Comparison of ENCODE assay signal across 8 cellular contexts in genomic region chr4:101347557-101348366, GRCh38. TPM values are rescaled to one million over a fixed set of nuclear protein-coding genes. Genes with fewer than 3 reads are reported as not detected.
DNase-seq lines count a peak whose midpoint lies in the region; ATAC-seq, FAIRE-seq and TF ChIP-seq lines count a peak whose summit lies in the region.

No MANE protein-coding gene starts in this region.

- H3K4ac ChIP-seq in trophoblast cell (ENCODE audit: low read depth, low read length) = no peak overlapping the region

- peak overlapping the region; percentile 81 for H3K27ac ChIP-seq in SU-DHL-6 (ENCODE audit: low read depth, low read length)
- peak overlapping the region; percentile 60 for H3K27ac ChIP-seq in trophoblast cell (ENCODE audit: low read depth, low read length)
- H3K27ac ChIP-seq in transverse colon = peak overlapping the region; percentile 97 to 99 (median 98)

- no peak for TF ChIP-seq EP300 in transverse colon (IDR thresholded peaks at IDR 0.05; ENCODE audit: low read depth)

- H3K9me2 ChIP-seq in SU-DHL-6 (replicated peaks; ENCODE audit: insufficient read depth, low read length) = no peaks in the 10 kb centered on the region

- H3K18ac ChIP-seq in trophoblast cell (ENCODE audit: low read length) = peak overlapping the region; percentile 43

- in situ Hi-C loops in transverse colon (cut with MboI; ENCODE audit: low pct_ligation_motif_present in 1 of 4, low pct_unique_long_range_greater_than_20kb in 1 of 4, low sequenced_read_pairs in 3 of 4) = loop anchor here in 1 of 4 donors (10.0 kb wide), 1 partner anchor 143 kb away; no protein-coding TSS in a partner anchor

- H3K79me2 ChIP-seq in SU-DHL-6 (ENCODE audit: insufficient read depth, low read length) = 0 out of 2 replicates have a peak, but pooled peaks cover 8% of the 10 kb centered on the region
- peaks cover 8% of the 10 kb centered on the region for H3K79me2 ChIP-seq in trophoblast cell (ENCODE audit: control insufficient read depth, insufficient read depth, low read length, poor library complexity)

- H4K91ac ChIP-seq in trophoblast cell (ENCODE audit: low read depth, low read length) = peak overlapping the region; percentile 31

- H2BK5ac ChIP-seq in trophoblast cell (ENCODE audit: low read depth, low read length, poor library complexity) = peak overlapping the region; percentile 1

- peak; percentile 92 for FAIRE-seq in GM12891 (lab: Jason Lieb, UNC)

- no peak overlapping the region for H2BK120ac ChIP-seq in trophoblast cell (ENCODE audit: insufficient read depth, low read length, poor library complexity)

- ATAC-seq in HG02798 (IDR thresholded peaks at IDR 0.05; ENCODE audit: poor library complexity, unreplicated experiment) = peak; percentile 83

- TF ChIP-seq CTCF in SU-DHL-6 (IDR thresholded peaks at IDR 0.05; ENCODE audit: insufficient read depth, low read length, poor library complexity, severe bottlenecking) (no peak), transverse colon (IDR thresholded peaks at IDR 0.05) (peak in 2 of 5 experiments; percentile 33 to 35)

- peaks cover 14% of the 10 kb centered on the region for H3K79me1 ChIP-seq in trophoblast cell (ENCODE audit: low read length)

- no peak overlapping the region for H2AK5ac ChIP-seq in trophoblast cell (ENCODE audit: low read length)

- H3K4me2 ChIP-seq in SU-DHL-6 (ENCODE audit: low read depth, low read length, poor library complexity, severe bottlenecking) = peak overlapping the region; percentile 63
- H3K4me2 ChIP-seq in trophoblast cell (ENCODE audit: low read length) = peak overlapping the region; percentile 96

- intact Hi-C loops in cardiac septum (cut with DNase I) = loop anchor here (2.0 to 5.0 kb wide), 3 partner anchors 55 to 175 kb away; no protein-coding TSS in a partner anchor
- intact Hi-C loops in transverse colon (cut with DNase I; ENCODE audit: low total_unique reads) = loop anchor here (5.0 kb wide), 1 partner anchor 155 kb away; no protein-coding TSS in a partner anchor

- H4K12ac ChIP-seq in trophoblast cell (ENCODE audit: low read depth, low read length) = no peak overlapping the region

- H3K9ac ChIP-seq in SU-DHL-6 (ENCODE audit: low read length) (peak overlapping the region; percentile 67), adipocyte (ENCODE audit: low read length) (peak overlapping the region; percentile 94), trophoblast cell (ENCODE audit: low read length) (peak overlapping the region; percentile 82)

- no peaks in the 10 kb centered on the region for H4K20me1 ChIP-seq in SU-DHL-6 (ENCODE audit: low read depth, low read length)

- peak overlapping the region; percentile 18 for H4K8ac ChIP-seq in trophoblast cell (ENCODE audit: low read depth, low read length)

- no peaks in the 10 kb centered on the region for H3K9me3 ChIP-seq in SU-DHL-6 (ENCODE audit: insufficient read depth, low read length)
- H3K9me3 ChIP-seq in adipocyte (ENCODE audit: control insufficient read depth, low read length) = no peaks in the 10 kb centered on the region
- H3K9me3 ChIP-seq in trophoblast cell (ENCODE audit: insufficient read depth, low read depth, low read length) = no peaks in the 10 kb centered on the region
- no peaks in the 10 kb centered on the region for H3K9me3 ChIP-seq in transverse colon

- H2AFZ ChIP-seq in SU-DHL-6 (ENCODE audit: low read depth, low read length, severe bottlenecking) = peak overlapping the region; percentile 56
- H2AFZ ChIP-seq in trophoblast cell (ENCODE audit: insufficient read depth, low read length, poor library complexity) = peak overlapping the region; percentile 24

- H3K4me3 ChIP-seq in SU-DHL-6 (ENCODE audit: insufficient read depth, low read length, poor library complexity, severe bottlenecking) (peak overlapping the region; percentile 65), adipocyte (ENCODE audit: low read length) (peak overlapping the region; percentile 92), trophoblast cell (ENCODE audit: low read depth, low read length) (peak overlapping the region; percentile 99), transverse colon (peak overlapping the region; percentile 64 to 91 (median 74))

- H3K27me3 ChIP-seq in SU-DHL-6 (ENCODE audit: low read length) (no peaks in the 10 kb centered on the region), adipocyte (replicated peaks; ENCODE audit: control insufficient read depth, insufficient read depth, low read length) (no peaks in the 10 kb centered on the region), trophoblast cell (ENCODE audit: insufficient read depth, low read length) (no peaks in the 10 kb centered on the region), transverse colon (no peaks in the 10 kb centered on the region)

- H3K23ac ChIP-seq in trophoblast cell (ENCODE audit: low read length) = no peak overlapping the region

- H3K14ac ChIP-seq in trophoblast cell (ENCODE audit: low read length) = peak overlapping the region; percentile 16

- TF ChIP-seq POLR2A in GM12891 (IDR thresholded peaks at IDR 0.05; ENCODE audit: low read depth, low read length) (no peak), transverse colon (IDR thresholded peaks at IDR 0.05) (peak; percentile 98)

- no peak overlapping the region for H2BK12ac ChIP-seq in trophoblast cell (ENCODE audit: low read length)

- DNase-seq in GM12891 (ENCODE audit: insufficient read length, low spot score) = peak; percentile 91
- DNase-seq in NCI-H1417 (lab: John Stamatoyannopoulos, UW) = peak; percentile 91 to 98 (median 97)
- peak; percentile 99 for DNase-seq in adipocyte (ENCODE audit: low read depth)
- DNase-seq in cardiac septum (ENCODE audit: low spot score) = peak; percentile 100
- peak; percentile 94 to 98 for DNase-seq in trophoblast cell
- peak; percentile 100 for DNase-seq in transverse colon

- peaks cover 36% of the 10 kb centered on the region for H3K4me1 ChIP-seq in adipocyte (ENCODE audit: control insufficient read depth, insufficient read depth, low read length)
- H3K4me1 ChIP-seq in trophoblast cell (ENCODE audit: control insufficient read depth in 1 of 2, insufficient read depth in 2 of 2, low read length in 2 of 2) = peaks cover 4 to 6% of the 10 kb centered on the region in 2 experiments
- H3K4me1 ChIP-seq in transverse colon = peaks cover 4 to 40% (median 19%) of the 10 kb centered on the region in 4 donors

- 0 out of 2 replicates have a peak, but pooled peaks cover 9% of the 10 kb centered on the region for H3F3A ChIP-seq in SU-DHL-6 (ENCODE audit: insufficient read depth)

- WGBS in trophoblast cell (ENCODE audit: extremely low coverage, insufficient coverage, insufficient read length) = no CpG with 5 or more reads among the region's 71 CpGs
- 1% methylated on average over 71 of the region's 71 CpGs; no CpG with 5 or more reads in 1 of the 2 donors for WGBS in transverse colon (ENCODE audit: low coverage in 1 of 2), 2 donors

- H3K36me3 ChIP-seq in SU-DHL-6 (ENCODE audit: low read length) (no peaks in the 10 kb centered on the region), adipocyte (ENCODE audit: control insufficient read depth, insufficient read depth, low read length, severe bottlenecking) (no peaks in the 10 kb centered on the region), trophoblast cell (ENCODE audit: control insufficient read depth in 1 of 2, insufficient read depth in 2 of 2, low read length in 2 of 2) (no peaks in the 10 kb centered on the region), transverse colon (no peaks in the 10 kb centered on the region)

TF ChIP-seq in GM12891, 5 proteins besides CTCF, POLR2A, EP300 and RAD21:
- TF ChIP-seq POLR2AphosphoS5 (IDR thresholded peaks at IDR 0.05; ENCODE audit: low read depth, low read length) (no peak), PAX5 (IDR thresholded peaks at IDR 0.05; ENCODE audit: insufficient read depth, low read length, severe bottlenecking) (no peak), SPI1 (IDR thresholded peaks at IDR 0.05; ENCODE audit: low read depth, low read length) (no peak), POU2F2 (IDR thresholded peaks at IDR 0.05; ENCODE audit: low read depth, low read length) (no peak), TAF1 (IDR thresholded peaks at IDR 0.05; ENCODE audit: low read depth, low read length) (no peak)

RNA-seq across cellular contexts. Expression of gene PPP3CA, which starts 0.4 kb away (rescaled TPM):
- 3.6 TPM for polyA plus RNA-seq in GM12891 (2012; ENCODE audit: low read depth, missing spikeins)
- 15.2 TPM for total RNA-seq in cardiac septum
- polyA plus RNA-seq in trophoblast cell (2013) = 28.0 TPM in 2 replicates
- total RNA-seq in transverse colon = 10 to 100 TPM; 29.2 to 50.7 (median 37.7) TPM

Comparison
In these comparisons a context has a peak if more than half of its experiments do, and no peak if none do; other contexts are left out.
1. Peak in every context shown above with its lines: DNase-seq, ATAC-seq, H3K4me3 ChIP-seq and H3K27ac ChIP-seq.